1 cellular context compared by ENCODE assay signal in the genomic region with DNA sequence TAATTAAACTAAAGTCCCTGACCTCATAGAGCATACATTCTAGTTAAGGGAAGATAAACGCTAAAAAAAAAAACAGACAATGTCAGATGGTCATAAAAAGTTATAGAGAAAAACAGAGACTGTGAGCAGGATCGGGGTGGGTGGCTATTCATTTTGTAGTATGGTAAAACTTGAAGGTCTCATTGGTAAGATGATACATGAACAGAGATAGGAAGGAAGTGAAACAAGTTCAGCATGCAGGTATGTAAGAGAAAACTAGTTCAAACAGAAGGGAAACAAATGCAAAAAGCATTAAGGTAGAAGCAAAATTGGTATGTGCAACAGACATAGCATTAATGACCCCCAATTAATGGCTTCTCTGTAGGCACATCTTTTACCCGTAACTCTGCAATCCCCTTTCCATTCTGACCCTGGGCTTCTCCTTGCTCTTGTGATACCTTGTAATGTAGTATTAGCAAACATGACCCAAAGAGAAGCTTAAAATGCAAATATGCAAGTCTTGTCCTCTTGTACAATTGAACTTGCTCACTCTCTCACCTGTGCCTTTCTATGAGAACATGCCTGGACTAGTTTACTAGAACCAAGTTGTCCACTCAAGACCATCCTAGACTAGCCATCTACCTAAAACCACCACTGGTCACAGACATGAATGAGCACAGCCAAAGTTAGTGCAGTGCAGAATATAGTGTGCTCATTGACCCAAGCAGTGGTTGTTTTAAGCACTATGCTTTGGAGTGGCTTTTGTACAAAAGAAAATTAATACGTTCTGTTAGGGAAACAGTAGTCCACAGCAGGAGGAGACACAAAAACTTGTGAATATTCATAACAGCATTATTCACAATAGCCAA.
TF ChIP-seq lines count a peak whose summit lies in the region.

No MANE protein-coding gene starts in this region.

TF ChIP-seq in GM23338, 12 proteins besides CTCF, POLR2A, EP300 and RAD21:
- no peak for TF ChIP-seq JUNB (IDR thresholded peaks at IDR 0.05; ENCODE audit: unreplicated experiment)
- TF ChIP-seq ZNF114 (CRISPR knock-in tag; IDR thresholded peaks at IDR 0.05): no peak
- TF ChIP-seq, protein P1, sequence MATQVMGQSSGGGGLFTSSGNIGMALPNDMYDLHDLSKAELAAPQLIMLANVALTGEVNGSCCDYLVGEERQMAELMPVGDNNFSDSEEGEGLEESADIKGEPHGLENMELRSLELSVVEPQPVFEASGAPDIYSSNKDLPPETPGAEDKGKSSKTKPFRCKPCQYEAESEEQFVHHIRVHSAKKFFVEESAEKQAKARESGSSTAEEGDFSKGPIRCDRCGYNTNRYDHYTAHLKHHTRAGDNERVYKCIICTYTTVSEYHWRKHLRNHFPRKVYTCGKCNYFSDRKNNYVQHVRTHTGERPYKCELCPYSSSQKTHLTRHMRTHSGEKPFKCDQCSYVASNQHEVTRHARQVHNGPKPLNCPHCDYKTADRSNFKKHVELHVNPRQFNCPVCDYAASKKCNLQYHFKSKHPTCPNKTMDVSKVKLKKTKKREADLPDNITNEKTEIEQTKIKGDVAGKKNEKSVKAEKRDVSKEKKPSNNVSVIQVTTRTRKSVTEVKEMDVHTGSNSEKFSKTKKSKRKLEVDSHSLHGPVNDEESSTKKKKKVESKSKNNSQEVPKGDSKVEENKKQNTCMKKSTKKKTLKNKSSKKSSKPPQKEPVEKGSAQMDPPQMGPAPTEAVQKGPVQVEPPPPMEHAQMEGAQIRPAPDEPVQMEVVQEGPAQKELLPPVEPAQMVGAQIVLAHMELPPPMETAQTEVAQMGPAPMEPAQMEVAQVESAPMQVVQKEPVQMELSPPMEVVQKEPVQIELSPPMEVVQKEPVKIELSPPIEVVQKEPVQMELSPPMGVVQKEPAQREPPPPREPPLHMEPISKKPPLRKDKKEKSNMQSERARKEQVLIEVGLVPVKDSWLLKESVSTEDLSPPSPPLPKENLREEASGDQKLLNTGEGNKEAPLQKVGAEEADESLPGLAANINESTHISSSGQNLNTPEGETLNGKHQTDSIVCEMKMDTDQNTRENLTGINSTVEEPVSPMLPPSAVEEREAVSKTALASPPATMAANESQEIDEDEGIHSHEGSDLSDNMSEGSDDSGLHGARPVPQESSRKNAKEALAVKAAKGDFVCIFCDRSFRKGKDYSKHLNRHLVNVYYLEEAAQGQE (IDR thresholded peaks at IDR 0.05; ENCODE audit: unreplicated experiment): no peak
- TF ChIP-seq EZH2phosphoT487 (IDR thresholded peaks at IDR 0.05; ENCODE audit: unreplicated experiment): no peak
